In genomic region chrX:53039239-53039638, GRCh38 we compare ENCODE assay signal across 28 cellular contexts. TPM values are rescaled to one million over a fixed set of nuclear protein-coding genes. Genes with fewer than 3 reads are reported as not detected.
"Had no signal": no experiment of that assay in that cellular context is flagged by ENCODE, and none has a peak within 500 bp of the region (broad histone marks: within the 10 kb centered on the region; RNA-seq: fewer than 3 reads in every experiment).

No MANE protein-coding gene starts in this region.

- H3K36me3 Mint-ChIP-seq: activated naive CD4-positive, alpha-beta T cell treated with anti-CD3 and anti-CD28 coated beads, Interleukin-2, amount 10 ng/mL, durations not matched to agents 7 days and 5 days; activated naive CD4-positive, alpha-beta T cell treated with anti-CD3 and anti-CD28 coated beads, Interleukin-2, amount 50 U/mL, for 72 hours; activated naive CD8-positive, alpha-beta T cell treated with anti-CD3 and anti-CD28 coated beads, Interleukin-2, amount 10 ng/mL, durations not matched to agents 7 days and 5 days; brain; WTC11 had no signal

- H3K4me3 Mint-ChIP-seq: activated CD4-positive, alpha-beta memory T cell treated with anti-CD3 and anti-CD28 coated beads, Interleukin-2, amount 10 ng/mL, durations not matched to agents 7 days and 5 days; activated CD4-positive, alpha-beta T cell treated with anti-CD3 and anti-CD28 coated beads, Interleukin-2, amount 10 ng/mL, durations not matched to agents 7 days and 5 days; activated naive CD4-positive, alpha-beta T cell treated with anti-CD3 and anti-CD28 coated beads, Interleukin-2, amount 10 ng/mL, durations not matched to agents 7 days and 5 days; activated naive CD8-positive, alpha-beta T cell treated with anti-CD3 and anti-CD28 coated beads, Interleukin-2, amount 10 ng/mL, durations not matched to agents 7 days and 5 days; activated T-cell treated with anti-CD3 and anti-CD28 coated beads, Interleukin-2, amount 50 U/mL, for 24 hours; activated T-cell treated with anti-CD3 and anti-CD28 coated beads, Interleukin-2, amount 50 U/mL, for 72 hours; brain; WTC11 had no signal

- DNase-seq: activated CD4-positive, alpha-beta memory T cell treated with anti-CD3 and anti-CD28 coated beads, Interleukin-2, amount 10 ng/mL, durations not matched to agents 7 days and 5 days; activated CD4-positive, alpha-beta T cell treated with anti-CD3 and anti-CD28 coated beads for 1 hour; activated CD4-positive, alpha-beta T cell treated with anti-CD3 and anti-CD28 coated beads for 4 hours; activated CD4-positive, alpha-beta T cell treated with anti-CD3 and anti-CD28 coated beads, Interleukin-2, amount 10 ng/mL, durations not matched to agents 7 days and 5 days; activated CD4-positive, alpha-beta T cell treated with anti-CD3 and anti-CD28 coated beads, Interleukin-2, amount 50 U/mL, for 4 hours; activated CD8-positive, alpha-beta memory T cell treated with anti-CD3 and anti-CD28 coated beads, Interleukin-2, amount 50 U/mL, for 48 hours; activated gamma-delta T cell; activated naive CD4-positive, alpha-beta T cell; activated naive CD4-positive, alpha-beta T cell treated with anti-CD3 and anti-CD28 coated beads, Interleukin-2, amount 10 ng/mL, durations not matched to agents 7 days and 5 days; activated naive CD8-positive, alpha-beta T cell treated with anti-CD3 and anti-CD28 coated beads, Interleukin-2, amount 10 ng/mL, durations not matched to agents 7 days and 5 days; activated T-cell treated with anti-CD3 and anti-CD28 coated beads for 4 hours; activated T-cell treated with anti-CD3 and anti-CD28 coated beads, Interleukin-2, amount 50 U/mL, for 24 hours; activated T-cell treated with anti-CD3 and anti-CD28 coated beads, Interleukin-2, amount 50 U/mL, for 72 hours; central memory CD4-positive, alpha-beta T cell; cerebellar nuclear complex; cortex of kidney; dermis blood vessel endothelial cell; effector CD4-positive, alpha-beta T cell; foreskin keratinocyte; gastrocnemius medialis; glutamatergic neuron; heart left ventricle; T-helper 2 cell had no signal

- H3K27ac Mint-ChIP-seq: activated CD4-positive, alpha-beta memory T cell treated with anti-CD3 and anti-CD28 coated beads, Interleukin-2, amount 10 ng/mL, durations not matched to agents 7 days and 5 days; activated CD4-positive, alpha-beta T cell treated with anti-CD3 and anti-CD28 coated beads, Interleukin-2, amount 10 ng/mL, durations not matched to agents 7 days and 5 days; activated naive CD4-positive, alpha-beta T cell treated with anti-CD3 and anti-CD28 coated beads, Interleukin-2, amount 10 ng/mL, durations not matched to agents 7 days and 5 days; activated naive CD4-positive, alpha-beta T cell treated with anti-CD3 and anti-CD28 coated beads, Interleukin-2, amount 50 U/mL, for 72 hours; activated naive CD8-positive, alpha-beta T cell treated with anti-CD3 and anti-CD28 coated beads, Interleukin-2, amount 10 ng/mL, durations not matched to agents 7 days and 5 days; activated T-cell treated with anti-CD3 and anti-CD28 coated beads, Interleukin-2, amount 50 U/mL, for 24 hours; activated T-cell treated with anti-CD3 and anti-CD28 coated beads, Interleukin-2, amount 50 U/mL, for 72 hours; brain; WTC11 had no signal

- H3K4me1 Mint-ChIP-seq: activated CD4-positive, alpha-beta memory T cell treated with anti-CD3 and anti-CD28 coated beads, Interleukin-2, amount 10 ng/mL, durations not matched to agents 7 days and 5 days; activated CD4-positive, alpha-beta T cell treated with anti-CD3 and anti-CD28 coated beads, Interleukin-2, amount 10 ng/mL, durations not matched to agents 7 days and 5 days; activated naive CD4-positive, alpha-beta T cell treated with anti-CD3 and anti-CD28 coated beads, Interleukin-2, amount 10 ng/mL, durations not matched to agents 7 days and 5 days; activated naive CD8-positive, alpha-beta T cell treated with anti-CD3 and anti-CD28 coated beads, Interleukin-2, amount 10 ng/mL, durations not matched to agents 7 days and 5 days; brain; WTC11 had no signal

- H3K9me3 Mint-ChIP-seq: activated CD4-positive, alpha-beta memory T cell treated with anti-CD3 and anti-CD28 coated beads, Interleukin-2, amount 10 ng/mL, durations not matched to agents 7 days and 5 days; activated CD4-positive, alpha-beta T cell treated with anti-CD3 and anti-CD28 coated beads, Interleukin-2, amount 10 ng/mL, durations not matched to agents 7 days and 5 days; activated naive CD4-positive, alpha-beta T cell treated with anti-CD3 and anti-CD28 coated beads, Interleukin-2, amount 10 ng/mL, durations not matched to agents 7 days and 5 days; activated naive CD4-positive, alpha-beta T cell treated with anti-CD3 and anti-CD28 coated beads, Interleukin-2, amount 50 U/mL, for 72 hours; activated naive CD8-positive, alpha-beta T cell treated with anti-CD3 and anti-CD28 coated beads, Interleukin-2, amount 10 ng/mL, durations not matched to agents 7 days and 5 days; activated T-cell treated with anti-CD3 and anti-CD28 coated beads, Interleukin-2, amount 50 U/mL, for 24 hours; activated T-cell treated with anti-CD3 and anti-CD28 coated beads, Interleukin-2, amount 50 U/mL, for 72 hours; WTC11 had no signal

- ATAC-seq: activated naive CD4-positive, alpha-beta T cell treated with anti-CD3 and anti-CD28 coated beads, Interleukin-2, amount 50 U/mL, for 72 hours; activated T-cell treated with anti-CD3 and anti-CD28 coated beads, Interleukin-2, amount 50 U/mL, for 72 hours; esophagus mucosa; foreskin keratinocyte; gastrocnemius medialis; heart left ventricle; WTC11 had no signal

RNA-seq across cellular contexts. Expression of gene GPR173, which starts 9.3 kb away (rescaled TPM):
- total RNA-seq: activated CD4-positive, alpha-beta memory T cell treated with anti-CD3 and anti-CD28 coated beads, Interleukin-2, amount 10 ng/mL, durations not matched to agents 7 days and 5 days; activated CD4-positive, alpha-beta T cell treated with anti-CD3 and anti-CD28 coated beads, Interleukin-2, amount 10 ng/mL, durations not matched to agents 7 days and 5 days; T-helper 1 cell treated with Interleukin-12 subunit alpha and Interleukin-12 subunit beta and Interleukin-4 antibody, amounts not matched to agents 30 ng/mL and 1 ng/mL, for 36 hours had no signal
